In the genomic region with DNA sequence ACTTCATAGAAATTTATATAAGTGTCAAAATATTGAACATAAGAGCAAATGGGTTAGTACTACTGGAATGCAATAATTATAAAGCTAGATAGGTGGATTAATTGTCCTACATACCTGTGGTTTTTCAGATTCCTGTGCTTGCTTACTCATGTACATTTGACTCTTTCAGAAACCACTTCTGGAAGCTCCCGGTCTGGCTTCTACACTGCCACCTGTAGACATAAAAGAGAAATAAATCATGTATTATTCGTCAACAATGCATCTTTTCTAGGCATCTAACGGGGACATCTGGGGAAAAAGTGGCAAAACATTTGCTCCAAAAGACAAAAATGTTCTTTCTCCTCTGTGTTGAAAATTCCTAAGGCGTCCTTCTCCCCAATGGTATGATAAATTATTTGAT, we compare ENCODE assay signal across 1 cellular context.
TF ChIP-seq lines count a peak whose summit lies in the region.

No MANE protein-coding gene starts in this region.

TF ChIP-seq in SK-N-SH, 30 proteins besides CTCF, POLR2A, EP300 and RAD21 (continued from another document):
- no peak for TF ChIP-seq RCOR1 (IDR thresholded peaks at IDR 0.05; ENCODE audit: low read length)
- TF ChIP-seq TEAD4 (IDR thresholded peaks at IDR 0.05; ENCODE audit: borderline replicate concordance, insufficient read depth): 0 out of 2 replicates have a peak, but pooled peaks have one; percentile 56
- TF ChIP-seq ELF1 (IDR thresholded peaks at IDR 0.05): no peak
- no peak for TF ChIP-seq EZH2phosphoT487 (IDR thresholded peaks at IDR 0.05; ENCODE audit: borderline replicate concordance, low read depth)
- TF ChIP-seq, protein P1, sequence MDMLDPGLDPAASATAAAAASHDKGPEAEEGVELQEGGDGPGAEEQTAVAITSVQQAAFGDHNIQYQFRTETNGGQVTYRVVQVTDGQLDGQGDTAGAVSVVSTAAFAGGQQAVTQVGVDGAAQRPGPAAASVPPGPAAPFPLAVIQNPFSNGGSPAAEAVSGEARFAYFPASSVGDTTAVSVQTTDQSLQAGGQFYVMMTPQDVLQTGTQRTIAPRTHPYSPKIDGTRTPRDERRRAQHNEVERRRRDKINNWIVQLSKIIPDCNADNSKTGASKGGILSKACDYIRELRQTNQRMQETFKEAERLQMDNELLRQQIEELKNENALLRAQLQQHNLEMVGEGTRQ (IDR thresholded peaks at IDR 0.05; ENCODE audit: borderline replicate concordance, low read depth, low read length): no peak
- no peak for TF ChIP-seq POLR2AphosphoS5 (IDR thresholded peaks at IDR 0.05; ENCODE audit: low read depth, low read length)
- no peak for TF ChIP-seq SMC3 (IDR thresholded peaks at IDR 0.05; ENCODE audit: low read depth, low read length)
- TF ChIP-seq MEF2A (IDR thresholded peaks at IDR 0.05; ENCODE audit: borderline replicate concordance, low read depth): 0 out of 2 replicates have a peak, but pooled peaks have one; percentile 10
- no peak for TF ChIP-seq MXI1 (IDR thresholded peaks at IDR 0.05; ENCODE audit: low read depth, low read length)
- TF ChIP-seq, protein P2, sequence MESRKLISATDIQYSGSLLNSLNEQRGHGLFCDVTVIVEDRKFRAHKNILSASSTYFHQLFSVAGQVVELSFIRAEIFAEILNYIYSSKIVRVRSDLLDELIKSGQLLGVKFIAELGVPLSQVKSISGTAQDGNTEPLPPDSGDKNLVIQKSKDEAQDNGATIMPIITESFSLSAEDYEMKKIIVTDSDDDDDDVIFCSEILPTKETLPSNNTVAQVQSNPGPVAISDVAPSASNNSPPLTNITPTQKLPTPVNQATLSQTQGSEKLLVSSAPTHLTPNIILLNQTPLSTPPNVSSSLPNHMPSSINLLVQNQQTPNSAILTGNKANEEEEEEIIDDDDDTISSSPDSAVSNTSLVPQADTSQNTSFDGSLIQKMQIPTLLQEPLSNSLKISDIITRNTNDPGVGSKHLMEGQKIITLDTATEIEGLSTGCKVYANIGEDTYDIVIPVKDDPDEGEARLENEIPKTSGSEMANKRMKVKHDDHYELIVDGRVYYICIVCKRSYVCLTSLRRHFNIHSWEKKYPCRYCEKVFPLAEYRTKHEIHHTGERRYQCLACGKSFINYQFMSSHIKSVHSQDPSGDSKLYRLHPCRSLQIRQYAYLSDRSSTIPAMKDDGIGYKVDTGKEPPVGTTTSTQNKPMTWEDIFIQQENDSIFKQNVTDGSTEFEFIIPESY (IDR thresholded peaks at IDR 0.05; ENCODE audit: borderline replicate concordance, low read depth): no peak
- no peak for TF ChIP-seq CHD2 (IDR thresholded peaks at IDR 0.05; ENCODE audit: low read length, partially characterized antibody)
- TF ChIP-seq GATA2 (CRISPR knock-in tag; IDR thresholded peaks at IDR 0.05): no peak
- no peak for TF ChIP-seq YY1 (IDR thresholded peaks at IDR 0.05; ENCODE audit: low read depth)
